24 cellular contexts compared by ENCODE assay signal in genomic region chr20:51134405-51134804, GRCh38.
A peak's percentile ranks its signal among the peaks of the same experiment; 100 is the strongest.
DNase-seq lines count a peak whose midpoint lies in the region; ATAC-seq, FAIRE-seq and TF ChIP-seq lines count a peak whose summit lies in the region.
"Had no signal": no experiment of that assay in that cellular context is flagged by ENCODE, and none has a peak within 500 bp of the region (broad histone marks: within the 10 kb centered on the region; RNA-seq: fewer than 3 reads in every experiment).

No MANE protein-coding gene starts in this region.

- SMC1A ChIA-PET in GM12878 (lab: Charles Lee; ENCODE audit: uncharacterized antibody, unreplicated experiment): no interaction called here

- no peak for TF ChIP-seq CTCF in GM12865 (IDR thresholded peaks at IDR 0.05; ENCODE audit: insufficient read depth, low read depth, low read length, missing control alignments)
- TF ChIP-seq CTCF in GM12878 (IDR thresholded peaks at IDR 0.05 in 2 of 3, conservative IDR thresholded peaks at IDR 0.05 in 1 of 3; ENCODE audit: control insufficient read depth in 2 of 3, extremely low read depth in 1 of 3, insufficient read depth in 1 of 3, low read depth in 3 of 3, low read length in 3 of 3): no peak
- no peak for TF ChIP-seq CTCF in GM10266 (IDR thresholded peaks at IDR 0.05; ENCODE audit: control insufficient read depth, insufficient read depth, low read depth, missing control alignments)

- H3K27me3 ChIP-seq in GM12878 (replicated peaks in 1 of 2; ENCODE audit: control insufficient read depth in 2 of 2, insufficient read depth in 2 of 2, low read length in 1 of 2): peaks cover 0 to 2% of the 10 kb centered on the region in 2 experiments; a peak in 1 of 4 replicates
- H3K27me3 ChIP-seq: BE2C had no signal

- peak overlapping the region; percentile 53 for H3K27ac Mint-ChIP-seq in memory B cell
- H3K27ac Mint-ChIP-seq in stimulated activated naive B cell treated with anti-CD40 and anti-IgM and Interleukin-4, amounts not matched to agents 10 μg/mL and 1 μg/mL and 100 μg/mL, for 72 hours: no peak overlapping the region
- H3K27ac Mint-ChIP-seq in effector memory CD8-positive, alpha-beta T cell: no peak overlapping the region
- H3K27ac Mint-ChIP-seq: CD4-positive, CD25-positive, alpha-beta regulatory T cell had no signal

- H3K9me3 Mint-ChIP-seq in memory B cell: no peaks in the 10 kb centered on the region
- H3K9me3 Mint-ChIP-seq in stimulated activated naive B cell treated with anti-CD40 and anti-IgM and Interleukin-4, amounts not matched to agents 10 μg/mL and 1 μg/mL and 100 μg/mL, for 72 hours: no peaks in the 10 kb centered on the region
- no peaks in the 10 kb centered on the region for H3K9me3 Mint-ChIP-seq in effector memory CD8-positive, alpha-beta T cell
- H3K9me3 Mint-ChIP-seq: CD4-positive, CD25-positive, alpha-beta regulatory T cell had no signal

- no peak overlapping the region for H3K4me3 Mint-ChIP-seq in memory B cell
- H3K4me3 Mint-ChIP-seq in stimulated activated naive B cell treated with anti-CD40 and anti-IgM and Interleukin-4, amounts not matched to agents 10 μg/mL and 1 μg/mL and 100 μg/mL, for 72 hours: no peak overlapping the region
- H3K4me3 Mint-ChIP-seq in effector memory CD8-positive, alpha-beta T cell: no peak overlapping the region
- H3K4me3 Mint-ChIP-seq: CD4-positive, CD25-positive, alpha-beta regulatory T cell had no signal

- no peak overlapping the region for H3K27ac ChIP-seq in GM12878 (ENCODE audit: control insufficient read depth, insufficient read depth)
- H3K27ac ChIP-seq: GM23248, PC-9 had no signal

- H3K9ac ChIP-seq in GM12878 (ENCODE audit: control insufficient read depth, insufficient read depth, low read length): no peak overlapping the region
- H3K9ac ChIP-seq: GM23248 had no signal

- H3K4me3 ChIP-seq in GM12865 (ENCODE audit: low read depth, low read length): no peak overlapping the region
- no peak overlapping the region for H3K4me3 ChIP-seq in GM12878
- H3K4me3 ChIP-seq: GM23248, PC-9 had no signal

- in situ Hi-C loops in GM12878 (cut with MboI): no loop called here

- no peaks in the 10 kb centered on the region for H3K36me3 ChIP-seq in GM12878 (ENCODE audit: control insufficient read depth in 2 of 2, insufficient read depth in 2 of 2, low read length in 1 of 2)
- H3K36me3 ChIP-seq: BE2C had no signal

- no peak overlapping the region for H2AFZ ChIP-seq in GM12878 (ENCODE audit: control insufficient read depth, low read depth, low read length)
- H2AFZ ChIP-seq: GM23248, PC-9 had no signal

- peaks cover 9% of the 10 kb centered on the region for H3K4me1 Mint-ChIP-seq in memory B cell
- H3K4me1 Mint-ChIP-seq in stimulated activated naive B cell treated with anti-CD40 and anti-IgM and Interleukin-4, amounts not matched to agents 10 μg/mL and 1 μg/mL and 100 μg/mL, for 72 hours: peaks cover 14 to 32% of the 10 kb centered on the region in 2 donors
- peaks cover 2 to 4% of the 10 kb centered on the region in 2 donors for H3K4me1 Mint-ChIP-seq in effector memory CD8-positive, alpha-beta T cell (ENCODE audit: low read depth in 2 of 2)

- RAD21 ChIA-PET in GM12878 (lab: Charles Lee; ENCODE audit: unreplicated experiment): no interaction called here

- no peak overlapping the region for H3K4me2 ChIP-seq in GM12878 (ENCODE audit: control insufficient read depth, insufficient read depth)
- H3K4me2 ChIP-seq: PC-9 had no signal

- no peak for TF ChIP-seq POLR2A in GM12878 (IDR thresholded peaks at IDR 0.05; ENCODE audit: low read depth, low read length)

- peaks cover 9% of the 10 kb centered on the region for H3K27me3 Mint-ChIP-seq in memory B cell
- H3K27me3 Mint-ChIP-seq in stimulated activated naive B cell treated with anti-CD40 and anti-IgM and Interleukin-4, amounts not matched to agents 10 μg/mL and 1 μg/mL and 100 μg/mL, for 72 hours: peaks cover 5 to 6% of the 10 kb centered on the region in 2 donors
- peaks cover 6 to 12% of the 10 kb centered on the region in 2 donors for H3K27me3 Mint-ChIP-seq in effector memory CD8-positive, alpha-beta T cell

- H3K9me3 ChIP-seq in GM12878 (replicated peaks; ENCODE audit: control insufficient read depth, insufficient read depth, low read length): no peaks in the 10 kb centered on the region
- H3K9me3 ChIP-seq: BE2C had no signal

- H4K20me1 ChIP-seq in GM12878 (ENCODE audit: control insufficient read depth, insufficient read depth): no peaks in the 10 kb centered on the region

- CTCF ChIA-PET in GM12878 (lab: Yijun Ruan, JAX): no interaction called here

- H3K36me3 Mint-ChIP-seq in memory B cell: peaks cover 3% of the 10 kb centered on the region
- H3K36me3 Mint-ChIP-seq in stimulated activated naive B cell treated with anti-CD40 and anti-IgM and Interleukin-4, amounts not matched to agents 10 μg/mL and 1 μg/mL and 100 μg/mL, for 72 hours: peaks cover 0 to 4% of the 10 kb centered on the region in 2 donors
- H3K36me3 Mint-ChIP-seq in effector memory CD8-positive, alpha-beta T cell (ENCODE audit: insufficient read depth): no peaks in the 10 kb centered on the region
- H3K36me3 Mint-ChIP-seq: CD4-positive, CD25-positive, alpha-beta regulatory T cell had no signal

- POLR2A ChIA-PET in GM12878 (lab: Charles Lee): no interaction called here

- DNase-seq in GM12865 (ENCODE audit: low read depth) (peak; percentile 11), M059J (ENCODE audit: low read depth) (peak; percentile 16), GM12878 (ENCODE audit: low read depth, low spot score) (no peak), memory B cell (ENCODE audit: low spot score in 2 of 2) (no peak), GM10266 (ENCODE audit: extremely low spot score) (no peak), glomerular visceral epithelial cell (ENCODE audit: extremely low spot score) (no peak)
- DNase-seq in stimulated activated naive B cell treated with anti-CD40 and anti-IgM and Interleukin-4, amounts not matched to agents 10 μg/mL and 1 μg/mL and 100 μg/mL, for 72 hours: no peak
- DNase-seq in effector memory CD8-positive, alpha-beta T cell: no peak
- DNase-seq: BE2C; CD4-positive, CD25-positive, alpha-beta regulatory T cell; COR-L47; DMS 273 treated with DMSO at 0.1 percent for 48 hours; GM23248; HCEC 1CT; KG1; NCI-H1436; NCI-H1930; NCI-H2171 treated with DMSO at 0.1 percent for 48 hours; NCI-H446 treated with DMSO at 0.1 percent for 48 hours; PC-9 had no signal

- no TSS peak for BruUV-seq in GM12878 (replicated peaks; lab: Mats Ljungman, UMichigan)

- intact Hi-C loops in GM12878 (cut with micrococcal nuclease; ENCODE audit: unreplicated experiment): no loop called here

- no peak for TF ChIP-seq EP300 in GM12878 (IDR thresholded peaks at IDR 0.05; ENCODE audit: borderline replicate concordance in 1 of 2, control insufficient read depth in 1 of 2, low read depth in 2 of 2, low read length in 2 of 2)

- H3K79me2 ChIP-seq in GM12878 (ENCODE audit: control insufficient read depth, insufficient read depth, low read length): no peaks in the 10 kb centered on the region

- peak; percentile 7 for FAIRE-seq in GM12878 (lab: Jason Lieb, UNC)
- FAIRE-seq: A204.1, G401.6, GM19239, HepG2 had no signal

- TF ChIP-seq RAD21 in GM12878 (IDR thresholded peaks at IDR 0.05; ENCODE audit: insufficient read depth, low read depth, low read length): no peak

- 34% methylated on average over 6 of the region's 6 CpGs for WGBS in GM12878 (ENCODE audit: insufficient coverage, insufficient replicate concordance, low lambda C conversion rate, missing lambda C conversion rate)

- no peak for ATAC-seq in GM12878
- ATAC-seq in memory B cell (ENCODE audit: low read depth): no peak
- ATAC-seq in stimulated activated naive B cell treated with anti-CD40 and anti-IgM and Interleukin-4, amounts not matched to agents 10 μg/mL and 1 μg/mL and 100 μg/mL, for 72 hours (replicated peaks): no peak
- ATAC-seq in effector memory CD8-positive, alpha-beta T cell (replicated peaks): no peak
- ATAC-seq: HepG2 had no signal

- no peaks in the 10 kb centered on the region for H3K4me1 ChIP-seq in GM12878 (ENCODE audit: control insufficient read depth, insufficient read depth, low read length)

TF ChIP-seq in GM12878, 131 proteins besides CTCF, POLR2A, EP300 and RAD21 (continues in another document):
- TF ChIP-seq JUND (IDR thresholded peaks at IDR 0.05; ENCODE audit: low read depth, low read length) (no peak), TCF3 (IDR thresholded peaks at IDR 0.05; ENCODE audit: borderline replicate concordance, insufficient read depth, low read depth, low read length) (no peak), ZSCAN29 (IDR thresholded peaks at IDR 0.05) (no peak), E2F8 (IDR thresholded peaks at IDR 0.05; ENCODE audit: low read depth, partially characterized antibody) (no peak), POLR2AphosphoS2 (IDR thresholded peaks at IDR 0.05; ENCODE audit: low read depth, low read length) (no peak), NFIC (IDR thresholded peaks at IDR 0.05; ENCODE audit: low read depth, low read length) (no peak)
- TF ChIP-seq, protein P1, sequence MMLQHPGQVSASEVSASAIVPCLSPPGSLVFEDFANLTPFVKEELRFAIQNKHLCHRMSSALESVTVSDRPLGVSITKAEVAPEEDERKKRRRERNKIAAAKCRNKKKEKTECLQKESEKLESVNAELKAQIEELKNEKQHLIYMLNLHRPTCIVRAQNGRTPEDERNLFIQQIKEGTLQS (IDR thresholded peaks at IDR 0.05; ENCODE audit: borderline replicate concordance, extremely low read depth, low read depth, low read length): no peak

Comparison
In these comparisons a context has a peak if more than half of its experiments do, and no peak if none do; other contexts are left out.
1. DNase-seq: peak in GM12865 (single experiment) and M059J (single experiment); none in GM12878 (single experiment), memory B cell (0 of 2), stimulated activated naive B cell treated with anti-CD40 and anti-IgM and Interleukin-4, amounts not matched to agents 10 μg/mL and 1 μg/mL and 100 μg/mL, for 72 hours (single experiment), effector memory CD8-positive, alpha-beta T cell (0 of 3), GM10266 (single experiment) and glomerular visceral epithelial cell (single experiment).